ENCODE assay signal across 8 cellular contexts in the genomic region with DNA sequence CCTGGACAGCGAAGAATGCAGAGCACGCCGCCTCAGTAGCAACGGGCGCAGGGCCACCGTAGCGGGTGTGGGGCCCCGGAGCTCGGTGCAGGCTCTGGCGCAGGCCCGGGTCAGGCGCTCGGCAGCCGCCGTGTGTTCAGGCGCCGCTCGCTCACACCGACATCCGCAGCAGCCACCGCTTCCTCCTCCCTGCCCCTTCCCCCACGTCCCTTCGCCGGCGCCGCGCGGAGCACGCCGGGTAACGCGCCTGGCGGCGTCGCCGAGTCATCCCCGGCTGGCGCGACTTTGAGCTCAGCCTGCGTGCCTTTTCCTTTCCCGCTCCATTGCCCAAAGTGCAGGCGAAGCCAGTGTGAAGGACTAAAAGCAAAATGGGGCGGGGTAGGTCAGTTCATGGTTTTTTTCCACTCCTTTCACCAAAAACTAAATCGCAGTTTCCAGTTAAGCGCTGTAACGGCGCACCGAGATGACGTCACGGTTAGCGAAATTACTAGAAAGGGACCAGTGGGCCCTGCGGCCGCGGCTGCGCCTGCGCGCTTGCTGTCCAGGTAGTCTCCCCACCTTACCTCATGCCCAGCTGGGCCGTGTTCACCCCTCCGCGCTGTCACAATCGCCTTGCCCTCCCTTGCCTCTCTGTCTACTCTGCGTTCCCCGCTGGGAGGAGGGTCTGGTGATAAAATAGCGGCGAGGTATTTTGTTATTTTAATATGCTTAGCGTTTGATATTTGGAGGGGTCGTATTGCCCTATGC. TPM values are rescaled to one million over a fixed set of nuclear protein-coding genes. Genes with fewer than 3 reads are reported as not detected.
DNase-seq lines count a peak whose midpoint lies in the region; ATAC-seq, FAIRE-seq and TF ChIP-seq lines count a peak whose summit lies in the region.

Gene UBQLN1, minus strand, starts transcription at position 191 of the 747 bp plus-strand sequence. CDS start 279 bp downstream, outside the sequence.

- TF ChIP-seq POLR2A in H1 (IDR thresholded peaks at IDR 0.05; ENCODE audit: control extremely low read depth in 1 of 2, low read depth in 2 of 2, low read length in 2 of 2) = peak; percentile 91 to 97

- no peak within 1 kb of the TSS for H2AK5ac ChIP-seq in H1 (ENCODE audit: low read depth, low read length)
- no peak within 1 kb of the TSS for H2AK5ac ChIP-seq in mesenchymal stem cell (ENCODE audit: low read length, severe bottlenecking)

- peak within 1 kb of the TSS; percentile 98 to 100 (median 98) for H3K9ac ChIP-seq in H1 (replicated peaks in 1 of 4; ENCODE audit: extremely low read depth in 1 of 4, low read depth in 3 of 4, low read length in 3 of 4)
- H3K9ac ChIP-seq in mesenchymal stem cell (ENCODE audit: low read length) = peak within 1 kb of the TSS; percentile 98

- H3K4me3 Mint-ChIP-seq in Caco-2 (ENCODE audit: unreplicated experiment) = peak within 1 kb of the TSS; percentile 90

- H3K27me3 ChIP-seq in Caco-2 (replicated peaks; ENCODE audit: control insufficient read depth, insufficient read depth, low read length) (no peaks in the 10 kb centered on the region), H1 (replicated peaks in 1 of 4; ENCODE audit: control insufficient read depth in 3 of 4, extremely low read depth in 1 of 4, insufficient read depth in 3 of 4, low read length in 3 of 4) (no peaks in the 10 kb centered on the region), mesenchymal stem cell (ENCODE audit: control insufficient read depth in 1 of 2, insufficient read depth in 1 of 2, low read length in 2 of 2) (no peaks in the 10 kb centered on the region)

- peak; percentile 42 for FAIRE-seq in H1 (lab: Jason Lieb, UNC)

- H2BK20ac ChIP-seq in H1 (ENCODE audit: low read length) = no peak within 1 kb of the TSS

- peak within 1 kb of the TSS; percentile 99 for H3K27ac Mint-ChIP-seq in Caco-2 (ENCODE audit: unreplicated experiment)

- peak within 1 kb of the TSS; percentile 100 for H2BK12ac ChIP-seq in H1 (ENCODE audit: low read depth, low read length)
- H2BK12ac ChIP-seq in mesenchymal stem cell (ENCODE audit: low read length in 2 of 2) = peak within 1 kb of the TSS in 1 of 2 experiments; percentile 34

- peak within 1 kb of the TSS; percentile 69 for H3K4ac ChIP-seq in H1 (replicated peaks; ENCODE audit: insufficient read length, low read depth, low read length)
- H3K4ac ChIP-seq in mesenchymal stem cell (ENCODE audit: low read depth in 1 of 2, low read length in 2 of 2) = peak within 1 kb of the TSS; percentile 90 to 99

- no peaks in the 10 kb centered on the region; the same call in 1 of the 2 replicates for H3K23me2 ChIP-seq in H1 (ENCODE audit: low read depth, low read length)

- H3K27ac ChIP-seq in H1 (ENCODE audit: low read depth, low read length) (peak within 1 kb of the TSS; percentile 100), mesenchymal stem cell (ENCODE audit: low read length, poor library complexity, severe bottlenecking) (peak within 1 kb of the TSS; percentile 99)

- H3K9me3 Mint-ChIP-seq in Caco-2 (ENCODE audit: unreplicated experiment) = no peaks in the 10 kb centered on the region

- H3K36me3 ChIP-seq in Caco-2 (ENCODE audit: control insufficient read depth, insufficient read depth, low read length) (no peaks in the 10 kb centered on the region), H1 (ENCODE audit: control insufficient read depth in 2 of 4, insufficient read depth in 4 of 4, low read length in 3 of 4) (no peaks in the 10 kb centered on the region; a peak in 1 of 8 replicates), mesenchymal stem cell (ENCODE audit: control insufficient read depth in 1 of 2, insufficient read depth in 2 of 2, low read depth in 1 of 2, low read length in 2 of 2) (no peaks in the 10 kb centered on the region)

- no peaks in the 10 kb centered on the region for H3K4me1 Mint-ChIP-seq in Caco-2 (ENCODE audit: low read depth, unreplicated experiment)

- peak within 1 kb of the TSS; percentile 100 for H4K5ac ChIP-seq in H1 (ENCODE audit: insufficient read length, low read depth, low read length)

- H3K14ac ChIP-seq in H1 (ENCODE audit: insufficient read length) (no peak within 1 kb of the TSS), mesenchymal stem cell (ENCODE audit: low read length in 2 of 2) (peak within 1 kb of the TSS; percentile 38 to 91)

- H3K27me3 Mint-ChIP-seq in Caco-2 (ENCODE audit: insufficient read depth, unreplicated experiment) = no peaks in the 10 kb centered on the region

- TF ChIP-seq RAD21 in H1 (IDR thresholded peaks at IDR 0.05 in 1 of 2, conservative IDR thresholded peaks at IDR 0.05 in 1 of 2; ENCODE audit: low read depth in 2 of 2, low read length in 2 of 2) = no peak

- H2AFZ ChIP-seq in H1 (ENCODE audit: low read length) (peak within 1 kb of the TSS; percentile 96), mesenchymal stem cell (ENCODE audit: low read depth, low read length) (peak within 1 kb of the TSS; percentile 83)

- H4K8ac ChIP-seq in H1 (ENCODE audit: extremely low read depth, insufficient read depth, low read length) (peak within 1 kb of the TSS; percentile 99), mesenchymal stem cell (ENCODE audit: low read length) (peak within 1 kb of the TSS; percentile 100)

- no peaks in the 10 kb centered on the region for H4K20me1 ChIP-seq in H1 (replicated peaks in 1 of 2; ENCODE audit: control insufficient read depth in 1 of 2, insufficient read depth in 2 of 2, low read length in 2 of 2)

- no peak within 1 kb of the TSS for H3K23ac ChIP-seq in H1 (ENCODE audit: insufficient read length)
- peak within 1 kb of the TSS in 1 of 2 experiments; percentile 96 for H3K23ac ChIP-seq in mesenchymal stem cell (ENCODE audit: low read length in 2 of 2)

- peak within 1 kb of the TSS; percentile 97 for H2BK15ac ChIP-seq in H1 (ENCODE audit: low read length)
- peak within 1 kb of the TSS; percentile 97 for H2BK15ac ChIP-seq in mesenchymal stem cell (ENCODE audit: low read depth, poor library complexity, severe bottlenecking)

- DNase-seq in Caco-2 (peak; percentile 82 to 87), HUDEP-2 (lab: John Stamatoyannopoulos, UW; ENCODE audit: unreplicated experiment in 76 of 76) (peak; percentile 7 to 89 (median 78)), NOMO-1 treated with dmso at 0.1 percent for 144 hours (lab: John Stamatoyannopoulos, UW; ENCODE audit: unreplicated experiment) (peak; percentile 61), H1 (ENCODE audit: low read depth in 1 of 2, low spot score in 2 of 2) (peak; percentile 66 to 92), mesenchymal stem cell (peak; percentile 94)
- DNase-seq in activated CD8-positive, alpha-beta memory T cell treated with anti-CD3 and anti-CD28 coated beads for 48 hours (ENCODE audit: low read depth in 2 of 3, low spot score in 2 of 3) = peak; percentile 80 to 92 (median 83)
- DNase-seq in stimulated activated CD8-positive, alpha-beta memory T cell treated with anti-CD3 and anti-CD28 coated beads, Interleukin-12 subunit alpha, Interleukin-12 subunit beta, amount 100 ng/mL, for 24 hours (ENCODE audit: extremely low read depth) = peak; percentile 76

- H3K79me1 ChIP-seq in H1 (ENCODE audit: low read depth, low read length) (no peaks in the 10 kb centered on the region), mesenchymal stem cell (replicated peaks; ENCODE audit: low read length, poor library complexity, severe bottlenecking) (peaks cover 8% of the 10 kb centered on the region)

- intact Hi-C loops in Caco-2 (cut with micrococcal nuclease; ENCODE audit: unreplicated experiment) = loop anchor here (5.0 kb wide), 2 partner anchors 41 to 61 kb away; no protein-coding TSS in a partner anchor

- H2BK120ac ChIP-seq in H1 (replicated peaks; ENCODE audit: low read depth, low read length) (peak within 1 kb of the TSS; percentile 93), mesenchymal stem cell (ENCODE audit: low read depth, low read length) (peak within 1 kb of the TSS; percentile 64)

- peak within 1 kb of the TSS; percentile 99 for H4K91ac ChIP-seq in H1 (replicated peaks; ENCODE audit: insufficient read length, low read length)
- peak within 1 kb of the TSS; percentile 98 for H4K91ac ChIP-seq in mesenchymal stem cell (ENCODE audit: low read length)

- TF ChIP-seq CTCF in Caco-2 (IDR thresholded peaks at IDR 0.05; ENCODE audit: insufficient read depth in 1 of 2, low read depth in 1 of 2, low read length in 1 of 2, severe bottlenecking in 1 of 2, unreplicated experiment in 1 of 2) = no peak
- TF ChIP-seq CTCF in H1 (IDR thresholded peaks at IDR 0.05; ENCODE audit: control extremely low read depth in 1 of 3, insufficient read depth in 1 of 3, low read depth in 1 of 3, low read length in 3 of 3) = no peak

- H3K4me1 ChIP-seq in Caco-2 (0 out of 2 replicates have a peak, but pooled peaks cover 4% of the 10 kb centered on the region), H1 (replicated peaks in 1 of 4; ENCODE audit: control insufficient read depth in 3 of 4, insufficient read depth in 4 of 4, low read length in 3 of 4) (no peaks in the 10 kb centered on the region; a peak in 1 of 7 replicates), mesenchymal stem cell (ENCODE audit: control insufficient read depth, insufficient read depth, low read depth, low read length) (peaks cover 2% of the 10 kb centered on the region)

- H3K36me3 Mint-ChIP-seq in Caco-2 (ENCODE audit: insufficient read depth, unreplicated experiment) = peaks cover 36% of the 10 kb centered on the region

- TF ChIP-seq EP300 in H1 (IDR thresholded peaks at IDR 0.05; ENCODE audit: borderline replicate concordance in 1 of 2, low read depth in 2 of 2, low read length in 2 of 2) = 0 out of 3 replicates have a peak, but pooled peaks of 1 of the 2 experiments have one; percentile 22

- BruUV-seq in Caco-2 (replicated peaks; lab: Mats Ljungman, UMichigan) = no TSS peak

- peak; percentile 80 for ATAC-seq in GM21390 (IDR thresholded peaks at IDR 0.05; ENCODE audit: unreplicated experiment)

- POLR2A ChIA-PET in Caco-2 (lab: Charles Lee) (no interaction called here), H1 (lab: Charles Lee; ENCODE audit: partially characterized antibody) (interaction anchor here (0.6 to 2.7 kb wide), 30 partner anchors 9 to 695 kb away, joined by 3 to 15 read pairs (median 4); partner anchors contain the start of genes HNRNPK, KIF27 and RMI1)

- CTCF ChIA-PET in Caco-2 (lab: Charles Lee) (no interaction called here), H1 (lab: Charles Lee; ENCODE audit: partially characterized antibody) (interaction anchor here (0.6 to 1.0 kb wide), 3 partner anchors 12 to 30 kb away, joined by 3 to 4 read pairs (median 4); no protein-coding TSS in a partner anchor)

- 1% methylated on average over 66 of the region's 67 CpGs; no CpG with 5 or more reads in 1 of the 2 experiments for WGBS in H1 (ENCODE audit: extremely low coverage in 1 of 2, insufficient coverage in 1 of 2, insufficient read length in 1 of 2, insufficient replicate concordance in 2 of 2, low coverage in 1 of 2, low lambda C conversion rate in 2 of 2, missing lambda C conversion rate in 1 of 2), 2 experiments
- WGBS in mesenchymal stem cell = under 1% methylated on average over 55 of the region's 67 CpGs

- peak within 1 kb of the TSS; percentile 95 for H3K56ac ChIP-seq in H1 (replicated peaks; ENCODE audit: insufficient read length, low read depth, low read length)

- H2BK5ac ChIP-seq in H1 (ENCODE audit: low read depth, low read length) = peak within 1 kb of the TSS; percentile 100
- H2BK5ac ChIP-seq in mesenchymal stem cell (ENCODE audit: low read depth, low read length, poor library complexity, severe bottlenecking) = peak within 1 kb of the TSS; percentile 97

- H3K18ac ChIP-seq in H1 (ENCODE audit: extremely low read depth, low read length) (peak within 1 kb of the TSS; percentile 99), mesenchymal stem cell (ENCODE audit: low read depth in 1 of 2, low read length in 2 of 2) (peak within 1 kb of the TSS; percentile 99)

- H3K9me3 ChIP-seq in Caco-2 = no peaks in the 10 kb centered on the region
- peaks cover 0 to 2% of the 10 kb centered on the region in 2 experiments; a peak in 1 of 4 replicates for H3K9me3 ChIP-seq in H1 (ENCODE audit: insufficient read depth in 2 of 2, low read depth in 1 of 2, low read length in 1 of 2)
- no peaks in the 10 kb centered on the region for H3K9me3 ChIP-seq in mesenchymal stem cell (ENCODE audit: control insufficient read depth, low read length)

- H3K79me2 ChIP-seq in H1 (ENCODE audit: control insufficient read depth in 1 of 2, insufficient read depth in 2 of 2, low read length in 2 of 2) = peaks cover 33 to 45% of the 10 kb centered on the region in 2 experiments

- H3K4me3 ChIP-seq in Caco-2 (ENCODE audit: low read depth, low read length) (peak within 1 kb of the TSS; percentile 87), H1 (ENCODE audit: extremely low read depth in 1 of 4, insufficient read depth in 2 of 4, low read depth in 3 of 4, low read length in 4 of 4) (peak within 1 kb of the TSS; percentile 79 to 99 (median 93)), mesenchymal stem cell (ENCODE audit: insufficient read depth in 1 of 2, low read depth in 1 of 2, low read length in 2 of 2) (peak within 1 kb of the TSS; percentile 90 to 92)

- H3K4me2 ChIP-seq in H1 (ENCODE audit: insufficient read depth in 1 of 2, low read depth in 2 of 2, low read length in 2 of 2) = peak within 1 kb of the TSS; percentile 70 to 87
- H3K4me2 ChIP-seq in mesenchymal stem cell (ENCODE audit: low read length, poor library complexity, severe bottlenecking) = peak within 1 kb of the TSS; percentile 99

RNA-seq across cellular contexts. Expression of gene UBQLN1, which starts in this region (rescaled TPM):
- 56.0 and 56.3 TPM in 2 replicates for total RNA-seq in Caco-2 (2022)
- total RNA-seq in H1 (2021; fragmentation: NEBNext Ultra II Directional; extraction: Animal tissue kit (Norgen Biotek cat#: 25700)) = 101 and 105 TPM in 2 replicates
- 49.8 and 62.4 TPM in 2 replicates for polyA plus RNA-seq in H1 (2011; rRNA removed)
- polyA plus RNA-seq in H1 (2011; cell fraction: cytosol; rRNA removed) = 70.9 TPM
- 62.0 TPM for polyA plus RNA-seq in H1 (2011; cell fraction: nucleus; rRNA removed)
- 58.3 to 81.6 TPM (median 71.5 TPM) in 4 replicates for polyA plus RNA-seq in H1 (2012, experiment 1 of 2)
- polyA plus RNA-seq in H1 (2012, experiment 2 of 2) = 6.7 TPM
- 64.1 TPM for polyA plus RNA-seq in H1 (2013, experiment 1 of 2)
- 64.0 TPM for polyA plus RNA-seq in H1 (2013, experiment 2 of 2)
- polyA minus RNA-seq in H1 (2011; rRNA and poly(A)+ RNA removed) = 206 and 251 TPM in 2 replicates
- polyA minus RNA-seq in H1 (2011; cell fraction: cytosol; rRNA and poly(A)+ RNA removed) = 107 TPM
- polyA minus RNA-seq in H1 (2011; cell fraction: nucleus; rRNA and poly(A)+ RNA removed) = 122 TPM
- 62.4 TPM for polyA plus RNA-seq in mesenchymal stem cell (2013, experiment 1 of 2)
- 64.0 TPM for polyA plus RNA-seq in mesenchymal stem cell (2013, experiment 2 of 2)

Comparison
In these comparisons a context has a peak if more than half of its experiments do, and no peak if none do; other contexts are left out.
1. Peak in every context shown above with its lines: DNase-seq, ATAC-seq, H3K4me3 ChIP-seq and H3K27ac ChIP-seq.